Comparison of ENCODE assay signal across 1 cellular context in the genomic region with DNA sequence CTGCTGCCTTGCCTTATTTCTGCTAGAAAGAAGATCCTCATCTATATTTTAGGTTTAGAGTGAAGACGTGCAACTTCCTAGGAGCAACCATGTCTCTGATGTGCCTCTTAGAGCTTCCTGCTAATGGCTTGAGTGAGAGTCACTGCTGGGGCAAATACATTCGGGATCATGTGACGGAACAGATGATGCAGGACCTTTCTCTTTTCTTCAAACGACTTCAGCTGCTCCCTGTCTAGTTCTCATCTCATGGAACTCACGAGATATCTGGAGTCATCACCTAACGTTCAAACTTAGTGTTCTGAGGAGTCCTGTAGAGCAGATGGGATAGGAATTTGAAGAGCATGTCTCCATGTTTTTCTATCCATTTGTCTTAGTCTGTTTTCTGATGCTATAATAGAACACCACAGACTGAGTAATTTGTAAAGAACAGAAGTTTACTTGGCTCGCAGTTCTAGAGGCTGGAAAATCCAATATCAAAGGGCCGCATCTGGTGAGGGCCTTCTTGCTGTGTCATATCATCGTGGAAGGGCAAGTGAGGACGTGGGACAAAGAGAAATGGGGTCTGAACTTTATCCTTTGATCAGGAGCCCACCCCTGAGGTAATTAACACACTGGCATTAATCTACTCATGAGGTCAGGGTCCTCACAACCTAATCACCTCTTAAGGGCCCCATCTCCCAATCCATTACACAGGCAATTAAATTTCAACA.
TF ChIP-seq lines count a peak whose summit lies in the region.

No MANE protein-coding gene starts in this region.

TF ChIP-seq in K562, 482 proteins besides CTCF, POLR2A, EP300 and RAD21 (continued from another document and continues in another):
- TF ChIP-seq, protein P1, sequence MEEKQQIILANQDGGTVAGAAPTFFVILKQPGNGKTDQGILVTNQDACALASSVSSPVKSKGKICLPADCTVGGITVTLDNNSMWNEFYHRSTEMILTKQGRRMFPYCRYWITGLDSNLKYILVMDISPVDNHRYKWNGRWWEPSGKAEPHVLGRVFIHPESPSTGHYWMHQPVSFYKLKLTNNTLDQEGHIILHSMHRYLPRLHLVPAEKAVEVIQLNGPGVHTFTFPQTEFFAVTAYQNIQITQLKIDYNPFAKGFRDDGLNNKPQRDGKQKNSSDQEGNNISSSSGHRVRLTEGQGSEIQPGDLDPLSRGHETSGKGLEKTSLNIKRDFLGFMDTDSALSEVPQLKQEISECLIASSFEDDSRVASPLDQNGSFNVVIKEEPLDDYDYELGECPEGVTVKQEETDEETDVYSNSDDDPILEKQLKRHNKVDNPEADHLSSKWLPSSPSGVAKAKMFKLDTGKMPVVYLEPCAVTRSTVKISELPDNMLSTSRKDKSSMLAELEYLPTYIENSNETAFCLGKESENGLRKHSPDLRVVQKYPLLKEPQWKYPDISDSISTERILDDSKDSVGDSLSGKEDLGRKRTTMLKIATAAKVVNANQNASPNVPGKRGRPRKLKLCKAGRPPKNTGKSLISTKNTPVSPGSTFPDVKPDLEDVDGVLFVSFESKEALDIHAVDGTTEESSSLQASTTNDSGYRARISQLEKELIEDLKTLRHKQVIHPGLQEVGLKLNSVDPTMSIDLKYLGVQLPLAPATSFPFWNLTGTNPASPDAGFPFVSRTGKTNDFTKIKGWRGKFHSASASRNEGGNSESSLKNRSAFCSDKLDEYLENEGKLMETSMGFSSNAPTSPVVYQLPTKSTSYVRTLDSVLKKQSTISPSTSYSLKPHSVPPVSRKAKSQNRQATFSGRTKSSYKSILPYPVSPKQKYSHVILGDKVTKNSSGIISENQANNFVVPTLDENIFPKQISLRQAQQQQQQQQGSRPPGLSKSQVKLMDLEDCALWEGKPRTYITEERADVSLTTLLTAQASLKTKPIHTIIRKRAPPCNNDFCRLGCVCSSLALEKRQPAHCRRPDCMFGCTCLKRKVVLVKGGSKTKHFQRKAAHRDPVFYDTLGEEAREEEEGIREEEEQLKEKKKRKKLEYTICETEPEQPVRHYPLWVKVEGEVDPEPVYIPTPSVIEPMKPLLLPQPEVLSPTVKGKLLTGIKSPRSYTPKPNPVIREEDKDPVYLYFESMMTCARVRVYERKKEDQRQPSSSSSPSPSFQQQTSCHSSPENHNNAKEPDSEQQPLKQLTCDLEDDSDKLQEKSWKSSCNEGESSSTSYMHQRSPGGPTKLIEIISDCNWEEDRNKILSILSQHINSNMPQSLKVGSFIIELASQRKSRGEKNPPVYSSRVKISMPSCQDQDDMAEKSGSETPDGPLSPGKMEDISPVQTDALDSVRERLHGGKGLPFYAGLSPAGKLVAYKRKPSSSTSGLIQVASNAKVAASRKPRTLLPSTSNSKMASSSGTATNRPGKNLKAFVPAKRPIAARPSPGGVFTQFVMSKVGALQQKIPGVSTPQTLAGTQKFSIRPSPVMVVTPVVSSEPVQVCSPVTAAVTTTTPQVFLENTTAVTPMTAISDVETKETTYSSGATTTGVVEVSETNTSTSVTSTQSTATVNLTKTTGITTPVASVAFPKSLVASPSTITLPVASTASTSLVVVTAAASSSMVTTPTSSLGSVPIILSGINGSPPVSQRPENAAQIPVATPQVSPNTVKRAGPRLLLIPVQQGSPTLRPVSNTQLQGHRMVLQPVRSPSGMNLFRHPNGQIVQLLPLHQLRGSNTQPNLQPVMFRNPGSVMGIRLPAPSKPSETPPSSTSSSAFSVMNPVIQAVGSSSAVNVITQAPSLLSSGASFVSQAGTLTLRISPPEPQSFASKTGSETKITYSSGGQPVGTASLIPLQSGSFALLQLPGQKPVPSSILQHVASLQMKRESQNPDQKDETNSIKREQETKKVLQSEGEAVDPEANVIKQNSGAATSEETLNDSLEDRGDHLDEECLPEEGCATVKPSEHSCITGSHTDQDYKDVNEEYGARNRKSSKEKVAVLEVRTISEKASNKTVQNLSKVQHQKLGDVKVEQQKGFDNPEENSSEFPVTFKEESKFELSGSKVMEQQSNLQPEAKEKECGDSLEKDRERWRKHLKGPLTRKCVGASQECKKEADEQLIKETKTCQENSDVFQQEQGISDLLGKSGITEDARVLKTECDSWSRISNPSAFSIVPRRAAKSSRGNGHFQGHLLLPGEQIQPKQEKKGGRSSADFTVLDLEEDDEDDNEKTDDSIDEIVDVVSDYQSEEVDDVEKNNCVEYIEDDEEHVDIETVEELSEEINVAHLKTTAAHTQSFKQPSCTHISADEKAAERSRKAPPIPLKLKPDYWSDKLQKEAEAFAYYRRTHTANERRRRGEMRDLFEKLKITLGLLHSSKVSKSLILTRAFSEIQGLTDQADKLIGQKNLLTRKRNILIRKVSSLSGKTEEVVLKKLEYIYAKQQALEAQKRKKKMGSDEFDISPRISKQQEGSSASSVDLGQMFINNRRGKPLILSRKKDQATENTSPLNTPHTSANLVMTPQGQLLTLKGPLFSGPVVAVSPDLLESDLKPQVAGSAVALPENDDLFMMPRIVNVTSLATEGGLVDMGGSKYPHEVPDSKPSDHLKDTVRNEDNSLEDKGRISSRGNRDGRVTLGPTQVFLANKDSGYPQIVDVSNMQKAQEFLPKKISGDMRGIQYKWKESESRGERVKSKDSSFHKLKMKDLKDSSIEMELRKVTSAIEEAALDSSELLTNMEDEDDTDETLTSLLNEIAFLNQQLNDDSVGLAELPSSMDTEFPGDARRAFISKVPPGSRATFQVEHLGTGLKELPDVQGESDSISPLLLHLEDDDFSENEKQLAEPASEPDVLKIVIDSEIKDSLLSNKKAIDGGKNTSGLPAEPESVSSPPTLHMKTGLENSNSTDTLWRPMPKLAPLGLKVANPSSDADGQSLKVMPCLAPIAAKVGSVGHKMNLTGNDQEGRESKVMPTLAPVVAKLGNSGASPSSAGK (IDR thresholded peaks at IDR 0.05): peak; percentile 35; the same call in 1 of the 2 replicates
- peak; percentile 36; the same call in 1 of the 2 replicates for TF ChIP-seq MAFF (IDR thresholded peaks at IDR 0.05; ENCODE audit: low read length)
- TF ChIP-seq ATF7 (IDR thresholded peaks at IDR 0.05): no peak
- TF ChIP-seq C11orf30 (IDR thresholded peaks at IDR 0.05; ENCODE audit: low read depth): peak; percentile 56
- no peak for TF ChIP-seq E2F3 (CRISPR knock-in tag; IDR thresholded peaks at IDR 0.05)
- TF ChIP-seq, protein P2, sequence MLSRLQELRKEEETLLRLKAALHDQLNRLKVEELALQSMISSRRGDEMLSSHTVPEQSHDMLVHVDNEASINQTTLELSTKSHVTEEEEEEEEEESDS (CRISPR knock-in tag; IDR thresholded peaks at IDR 0.05): no peak
- no peak for TF ChIP-seq ZNF232 (CRISPR knock-in tag; IDR thresholded peaks at IDR 0.05)
- TF ChIP-seq FOS (IDR thresholded peaks at IDR 0.05; ENCODE audit: extremely low read depth, insufficient read length): no peak
- TF ChIP-seq, protein P3, sequence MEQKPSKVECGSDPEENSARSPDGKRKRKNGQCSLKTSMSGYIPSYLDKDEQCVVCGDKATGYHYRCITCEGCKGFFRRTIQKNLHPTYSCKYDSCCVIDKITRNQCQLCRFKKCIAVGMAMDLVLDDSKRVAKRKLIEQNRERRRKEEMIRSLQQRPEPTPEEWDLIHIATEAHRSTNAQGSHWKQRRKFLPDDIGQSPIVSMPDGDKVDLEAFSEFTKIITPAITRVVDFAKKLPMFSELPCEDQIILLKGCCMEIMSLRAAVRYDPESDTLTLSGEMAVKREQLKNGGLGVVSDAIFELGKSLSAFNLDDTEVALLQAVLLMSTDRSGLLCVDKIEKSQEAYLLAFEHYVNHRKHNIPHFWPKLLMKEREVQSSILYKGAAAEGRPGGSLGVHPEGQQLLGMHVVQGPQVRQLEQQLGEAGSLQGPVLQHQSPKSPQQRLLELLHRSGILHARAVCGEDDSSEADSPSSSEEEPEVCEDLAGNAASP (IDR thresholded peaks at IDR 0.05): peak; percentile 79; the same call in 1 of the 2 replicates
- no peak for TF ChIP-seq CCNT2 (IDR thresholded peaks at IDR 0.05; ENCODE audit: borderline replicate concordance, extremely low read depth, insufficient read length, low read depth, low read length)
- peak; percentile 75 for TF ChIP-seq RAD51 (IDR thresholded peaks at IDR 0.05; ENCODE audit: borderline replicate concordance, low read depth)
- TF ChIP-seq ZNF175 (CRISPR knock-in tag; IDR thresholded peaks at IDR 0.05; ENCODE audit: low read depth): no peak
- no peak for TF ChIP-seq TRIM24 (IDR thresholded peaks at IDR 0.05)
- peak; percentile 54; the same call in 1 of the 2 replicates for TF ChIP-seq L3MBTL2 (IDR thresholded peaks at IDR 0.05)
- 0 out of 2 replicates have a peak, but pooled peaks have one; percentile 29 for TF ChIP-seq BACH1 (tag; IDR thresholded peaks at IDR 0.05)
- TF ChIP-seq U2AF1 (optimal IDR thresholded peaks at IDR 0.05; ENCODE audit: low read depth, low read length): no peak
- no peak for TF ChIP-seq ZNF444 (CRISPR knock-in tag; IDR thresholded peaks at IDR 0.05)
- TF ChIP-seq, protein P4, sequence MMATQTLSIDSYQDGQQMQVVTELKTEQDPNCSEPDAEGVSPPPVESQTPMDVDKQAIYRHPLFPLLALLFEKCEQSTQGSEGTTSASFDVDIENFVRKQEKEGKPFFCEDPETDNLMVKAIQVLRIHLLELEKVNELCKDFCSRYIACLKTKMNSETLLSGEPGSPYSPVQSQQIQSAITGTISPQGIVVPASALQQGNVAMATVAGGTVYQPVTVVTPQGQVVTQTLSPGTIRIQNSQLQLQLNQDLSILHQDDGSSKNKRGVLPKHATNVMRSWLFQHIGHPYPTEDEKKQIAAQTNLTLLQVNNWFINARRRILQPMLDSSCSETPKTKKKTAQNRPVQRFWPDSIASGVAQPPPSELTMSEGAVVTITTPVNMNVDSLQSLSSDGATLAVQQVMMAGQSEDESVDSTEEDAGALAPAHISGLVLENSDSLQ (IDR thresholded peaks at IDR 0.05): no peak
- TF ChIP-seq IRF2 (CRISPR knock-in tag; IDR thresholded peaks at IDR 0.05): no peak
- TF ChIP-seq PYGO2 (tag; IDR thresholded peaks at IDR 0.05): no peak
- TF ChIP-seq DMBX1 (CRISPR knock-in tag; IDR thresholded peaks at IDR 0.05; ENCODE audit: borderline replicate concordance): no peak
- no peak for TF ChIP-seq RFX1 (IDR thresholded peaks at IDR 0.05)
- TF ChIP-seq MAFG (tag; conservative IDR thresholded peaks at IDR 0.05): peak; percentile 69
- no peak for TF ChIP-seq TCF7 (IDR thresholded peaks at IDR 0.05; ENCODE audit: borderline replicate concordance)
- peak; percentile 61 for TF ChIP-seq NFE2 (IDR thresholded peaks at IDR 0.05; ENCODE audit: low read depth)
- peak; percentile 44 for TF ChIP-seq TAL1 (IDR thresholded peaks at IDR 0.05)
- TF ChIP-seq CBFA2T3 (IDR thresholded peaks at IDR 0.05): peak; percentile 27; the same call in 1 of the 2 replicates
- TF ChIP-seq, protein P5, sequence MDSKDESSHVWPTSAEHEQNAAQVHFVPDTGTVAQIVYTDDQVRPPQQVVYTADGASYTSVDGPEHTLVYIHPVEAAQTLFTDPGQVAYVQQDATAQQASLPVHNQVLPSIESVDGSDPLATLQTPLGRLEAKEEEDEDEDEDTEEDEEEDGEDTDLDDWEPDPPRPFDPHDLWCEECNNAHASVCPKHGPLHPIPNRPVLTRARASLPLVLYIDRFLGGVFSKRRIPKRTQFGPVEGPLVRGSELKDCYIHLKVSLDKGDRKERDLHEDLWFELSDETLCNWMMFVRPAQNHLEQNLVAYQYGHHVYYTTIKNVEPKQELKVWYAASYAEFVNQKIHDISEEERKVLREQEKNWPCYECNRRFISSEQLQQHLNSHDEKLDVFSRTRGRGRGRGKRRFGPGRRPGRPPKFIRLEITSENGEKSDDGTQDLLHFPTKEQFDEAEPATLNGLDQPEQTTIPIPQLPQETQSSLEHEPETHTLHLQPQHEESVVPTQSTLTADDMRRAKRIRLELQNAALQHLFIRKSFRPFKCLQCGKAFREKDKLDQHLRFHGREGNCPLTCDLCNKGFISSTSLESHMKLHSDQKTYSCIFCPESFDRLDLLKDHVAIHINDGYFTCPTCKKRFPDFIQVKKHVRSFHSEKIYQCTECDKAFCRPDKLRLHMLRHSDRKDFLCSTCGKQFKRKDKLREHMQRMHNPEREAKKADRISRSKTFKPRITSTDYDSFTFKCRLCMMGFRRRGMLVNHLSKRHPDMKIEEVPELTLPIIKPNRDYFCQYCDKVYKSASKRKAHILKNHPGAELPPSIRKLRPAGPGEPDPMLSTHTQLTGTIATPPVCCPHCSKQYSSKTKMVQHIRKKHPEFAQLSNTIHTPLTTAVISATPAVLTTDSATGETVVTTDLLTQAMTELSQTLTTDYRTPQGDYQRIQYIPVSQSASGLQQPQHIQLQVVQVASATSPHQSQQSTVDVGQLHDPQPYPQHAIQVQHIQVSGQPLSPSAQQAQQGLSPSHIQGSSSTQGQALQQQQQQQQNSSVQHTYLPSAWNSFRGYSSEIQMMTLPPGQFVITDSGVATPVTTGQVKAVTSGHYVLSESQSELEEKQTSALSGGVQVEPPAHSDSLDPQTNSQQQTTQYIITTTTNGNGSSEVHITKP (IDR thresholded peaks at IDR 0.05; ENCODE audit: partially characterized antibody): no peak
- TF ChIP-seq FOSL1 (tag; conservative IDR thresholded peaks at IDR 0.05): no peak
- no peak for TF ChIP-seq CREM (IDR thresholded peaks at IDR 0.05; ENCODE audit: low read depth)
- no peak for TF ChIP-seq CTBP1 (IDR thresholded peaks at IDR 0.05; ENCODE audit: borderline replicate concordance)
- TF ChIP-seq, protein P6, sequence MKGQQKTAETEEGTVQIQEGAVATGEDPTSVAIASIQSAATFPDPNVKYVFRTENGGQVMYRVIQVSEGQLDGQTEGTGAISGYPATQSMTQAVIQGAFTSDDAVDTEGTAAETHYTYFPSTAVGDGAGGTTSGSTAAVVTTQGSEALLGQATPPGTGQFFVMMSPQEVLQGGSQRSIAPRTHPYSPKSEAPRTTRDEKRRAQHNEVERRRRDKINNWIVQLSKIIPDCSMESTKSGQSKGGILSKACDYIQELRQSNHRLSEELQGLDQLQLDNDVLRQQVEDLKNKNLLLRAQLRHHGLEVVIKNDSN (CRISPR knock-in tag; IDR thresholded peaks at IDR 0.05): peak; percentile 17; the same call in 1 of the 2 replicates
- TF ChIP-seq NCOA2 (IDR thresholded peaks at IDR 0.05; ENCODE audit: partially characterized antibody in 2 of 2): no peak
- TF ChIP-seq LEF1 (IDR thresholded peaks at IDR 0.05): peak; percentile 62; the same call in 1 of the 2 replicates
- no peak for TF ChIP-seq GTF2E2 (tag; IDR thresholded peaks at IDR 0.05)
- no peak for TF ChIP-seq SNRNP70 (optimal IDR thresholded peaks at IDR 0.05; ENCODE audit: low read depth, low read length)
